ENCODE assay signal across 15 cellular contexts in the genomic region with DNA sequence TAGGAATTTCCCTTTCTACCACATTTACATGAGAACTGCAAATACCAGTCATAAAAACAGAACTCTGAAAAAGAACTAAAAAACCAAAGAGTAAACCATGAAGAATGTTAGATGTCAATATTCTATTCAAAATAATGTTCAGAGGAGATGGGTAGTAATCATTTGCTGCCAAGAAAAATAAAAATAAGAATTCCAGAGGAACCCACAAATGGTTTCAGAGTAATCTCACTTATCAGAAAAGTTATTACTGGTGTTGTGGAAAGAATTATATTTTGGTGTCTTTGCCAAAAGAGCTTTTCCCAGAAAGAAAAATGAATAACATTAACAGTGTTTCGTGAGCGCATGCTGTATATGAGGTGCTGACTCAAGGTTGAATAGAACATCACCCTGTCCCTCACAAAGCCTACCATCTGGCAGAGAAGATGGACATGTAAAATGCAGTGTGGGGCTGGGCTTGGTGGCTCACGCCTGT. TPM values are rescaled to one million over a fixed set of nuclear protein-coding genes. Genes with fewer than 3 reads are reported as not detected.
DNase-seq lines count a peak whose midpoint lies in the region; ATAC-seq and TF ChIP-seq lines count a peak whose summit lies in the region.
"Had no signal": no experiment of that assay in that cellular context is flagged by ENCODE, and none has a peak within 500 bp of the region (broad histone marks: within the 10 kb centered on the region; RNA-seq: fewer than 3 reads in every experiment).

No MANE protein-coding gene starts in this region.

- H3K4me3 Mint-ChIP-seq in stimulated activated naive B cell treated with anti-CD40 and anti-IgM and Interleukin-4, amounts not matched to agents 10 μg/mL and 1 μg/mL and 100 μg/mL, for 72 hours: no peak overlapping the region
- H3K4me3 Mint-ChIP-seq in activated naive CD4-positive, alpha-beta T cell treated with anti-CD3 and anti-CD28 coated beads, Interleukin-2, amount 10 ng/mL, durations not matched to agents 7 days and 5 days: no peak overlapping the region
- H3K4me3 Mint-ChIP-seq: effector memory CD8-positive, alpha-beta T cell; T-helper 17 cell had no signal

- H3K36me3 Mint-ChIP-seq in stimulated activated naive B cell treated with anti-CD40 and anti-IgM and Interleukin-4, amounts not matched to agents 10 μg/mL and 1 μg/mL and 100 μg/mL, for 72 hours: peaks cover 31 to 63% of the 10 kb centered on the region in 2 donors
- H3K36me3 Mint-ChIP-seq in activated naive CD4-positive, alpha-beta T cell treated with anti-CD3 and anti-CD28 coated beads, Interleukin-2, amount 10 ng/mL, durations not matched to agents 7 days and 5 days: peaks cover 20% of the 10 kb centered on the region

- no peaks in the 10 kb centered on the region for H3K9me3 Mint-ChIP-seq in stimulated activated naive B cell treated with anti-CD40 and anti-IgM and Interleukin-4, amounts not matched to agents 10 μg/mL and 1 μg/mL and 100 μg/mL, for 72 hours
- no peaks in the 10 kb centered on the region for H3K9me3 Mint-ChIP-seq in activated naive CD4-positive, alpha-beta T cell treated with anti-CD3 and anti-CD28 coated beads, Interleukin-2, amount 10 ng/mL, durations not matched to agents 7 days and 5 days
- H3K9me3 Mint-ChIP-seq: effector memory CD8-positive, alpha-beta T cell had no signal

- CTCF ChIA-PET in activated naive CD4-positive, alpha-beta T cell treated with anti-CD3 and anti-CD28 coated beads, Interleukin-2, amount 10 ng/mL, durations not matched to agents 7 days and 5 days (lab: Charles Lee): interaction anchor here (0.6 to 1.1 kb wide), 2 partner anchors 11 to 656 kb away, joined by 3 read pairs; no protein-coding TSS in a partner anchor

- H3K4me1 Mint-ChIP-seq in stimulated activated naive B cell treated with anti-CD40 and anti-IgM and Interleukin-4, amounts not matched to agents 10 μg/mL and 1 μg/mL and 100 μg/mL, for 72 hours: peaks cover 9 to 23% of the 10 kb centered on the region in 2 donors
- H3K4me1 Mint-ChIP-seq in activated naive CD4-positive, alpha-beta T cell treated with anti-CD3 and anti-CD28 coated beads, Interleukin-2, amount 10 ng/mL, durations not matched to agents 7 days and 5 days: no peaks in the 10 kb centered on the region

- DNase-seq in H4 (ENCODE audit: low spot score) (peak; percentile 51), fibroblast of the conjunctiva (ENCODE audit: low read depth) (peak; percentile 90), NCI-H146 treated with DMSO at 0.1 percent for 48 hours (lab: John Stamatoyannopoulos, UW; ENCODE audit: unreplicated experiment) (no peak)
- no peak for DNase-seq in stimulated activated naive B cell treated with anti-CD40 and anti-IgM and Interleukin-4, amounts not matched to agents 10 μg/mL and 1 μg/mL and 100 μg/mL, for 72 hours
- no peak for DNase-seq in activated naive CD4-positive, alpha-beta T cell treated with anti-CD3 and anti-CD28 coated beads, Interleukin-2, amount 10 ng/mL, durations not matched to agents 7 days and 5 days
- DNase-seq: activated CD4-positive, alpha-beta T cell treated with anti-CD3 and anti-CD28 coated beads, Interleukin-2, amount 50 U/mL, for 4 hours; activated naive CD4-positive, alpha-beta T cell treated with Interleukin-2 at 50 U/mL for 16 hours; effector memory CD8-positive, alpha-beta T cell; hypothalamus; KG1; midbrain; NCI-H2081; T-helper 17 cell had no signal

- no peaks in the 10 kb centered on the region for H3K27me3 Mint-ChIP-seq in stimulated activated naive B cell treated with anti-CD40 and anti-IgM and Interleukin-4, amounts not matched to agents 10 μg/mL and 1 μg/mL and 100 μg/mL, for 72 hours
- no peaks in the 10 kb centered on the region for H3K27me3 Mint-ChIP-seq in activated naive CD4-positive, alpha-beta T cell treated with anti-CD3 and anti-CD28 coated beads, Interleukin-2, amount 10 ng/mL, durations not matched to agents 7 days and 5 days
- H3K27me3 Mint-ChIP-seq: effector memory CD8-positive, alpha-beta T cell; T-helper 17 cell had no signal

- H3K27ac Mint-ChIP-seq in stimulated activated naive B cell treated with anti-CD40 and anti-IgM and Interleukin-4, amounts not matched to agents 10 μg/mL and 1 μg/mL and 100 μg/mL, for 72 hours: no peak overlapping the region
- no peak overlapping the region for H3K27ac Mint-ChIP-seq in activated naive CD4-positive, alpha-beta T cell treated with anti-CD3 and anti-CD28 coated beads, Interleukin-2, amount 10 ng/mL, durations not matched to agents 7 days and 5 days
- H3K27ac Mint-ChIP-seq: T-helper 17 cell had no signal

- peak; percentile 96 for ATAC-seq in SK-N-SH treated with all-trans-retinoic acid at 6 μM for 48 hours
- ATAC-seq in stimulated activated naive B cell treated with anti-CD40 and anti-IgM and Interleukin-4, amounts not matched to agents 10 μg/mL and 1 μg/mL and 100 μg/mL, for 72 hours (replicated peaks): peak; percentile 48 to 56
- ATAC-seq in HG02678 (IDR thresholded peaks at IDR 0.05; ENCODE audit: unreplicated experiment): no peak
- ATAC-seq: effector memory CD8-positive, alpha-beta T cell; T-helper 17 cell had no signal

TF ChIP-seq in SK-N-SH treated with all-trans-retinoic acid at 6 μM for 48 hours, 23 proteins besides CTCF, POLR2A, EP300 and RAD21:
- TF ChIP-seq CREB5 (CRISPR knock-in tag; IDR thresholded peaks at IDR 0.05; ENCODE audit: low read depth) (peak; percentile 85), ISL1 (CRISPR knock-in tag; IDR thresholded peaks at IDR 0.05) (peak; percentile 100), GLIS3 (CRISPR knock-in tag; IDR thresholded peaks at IDR 0.05) (no peak), POU6F1 (CRISPR knock-in tag; IDR thresholded peaks at IDR 0.05; ENCODE audit: borderline replicate concordance, low read depth) (peak; percentile 93), TOX (CRISPR knock-in tag; IDR thresholded peaks at IDR 0.05; ENCODE audit: borderline replicate concordance) (peak; percentile 97), ARNTL (CRISPR knock-in tag; IDR thresholded peaks at IDR 0.05; ENCODE audit: borderline replicate concordance, low read depth) (no peak), ZNF8 (CRISPR knock-in tag; IDR thresholded peaks at IDR 0.05) (no peak), ZC3H10 (CRISPR knock-in tag; IDR thresholded peaks at IDR 0.05) (peak; percentile 88; the same call in 1 of the 2 replicates)
- TF ChIP-seq, protein P1, sequence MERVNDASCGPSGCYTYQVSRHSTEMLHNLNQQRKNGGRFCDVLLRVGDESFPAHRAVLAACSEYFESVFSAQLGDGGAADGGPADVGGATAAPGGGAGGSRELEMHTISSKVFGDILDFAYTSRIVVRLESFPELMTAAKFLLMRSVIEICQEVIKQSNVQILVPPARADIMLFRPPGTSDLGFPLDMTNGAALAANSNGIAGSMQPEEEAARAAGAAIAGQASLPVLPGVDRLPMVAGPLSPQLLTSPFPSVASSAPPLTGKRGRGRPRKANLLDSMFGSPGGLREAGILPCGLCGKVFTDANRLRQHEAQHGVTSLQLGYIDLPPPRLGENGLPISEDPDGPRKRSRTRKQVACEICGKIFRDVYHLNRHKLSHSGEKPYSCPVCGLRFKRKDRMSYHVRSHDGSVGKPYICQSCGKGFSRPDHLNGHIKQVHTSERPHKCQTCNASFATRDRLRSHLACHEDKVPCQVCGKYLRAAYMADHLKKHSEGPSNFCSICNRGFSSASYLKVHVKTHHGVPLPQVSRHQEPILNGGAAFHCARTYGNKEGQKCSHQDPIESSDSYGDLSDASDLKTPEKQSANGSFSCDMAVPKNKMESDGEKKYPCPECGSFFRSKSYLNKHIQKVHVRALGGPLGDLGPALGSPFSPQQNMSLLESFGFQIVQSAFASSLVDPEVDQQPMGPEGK (CRISPR knock-in tag; IDR thresholded peaks at IDR 0.05; ENCODE audit: borderline replicate concordance): peak; percentile 66; the same call in 1 of the 2 replicates

RNA-seq across cellular contexts. Expression of gene GPR21, which starts 35.6 kb away (rescaled TPM):
- not detected in 2 replicates for total RNA-seq in H4 (2014; rRNA removed; shearing (Covaris generic))

Comparison
In these comparisons a context has a peak if more than half of its experiments do, and no peak if none do; other contexts are left out.
1. DNase-seq: peak in H4 (single experiment) and fibroblast of the conjunctiva (single experiment); none in stimulated activated naive B cell treated with anti-CD40 and anti-IgM and Interleukin-4, amounts not matched to agents 10 μg/mL and 1 μg/mL and 100 μg/mL, for 72 hours (single experiment), NCI-H146 treated with DMSO at 0.1 percent for 48 hours (single experiment) and activated naive CD4-positive, alpha-beta T cell treated with anti-CD3 and anti-CD28 coated beads, Interleukin-2, amount 10 ng/mL, durations not matched to agents 7 days and 5 days (single experiment).